2 cellular contexts compared by ENCODE assay signal in the genomic region with DNA sequence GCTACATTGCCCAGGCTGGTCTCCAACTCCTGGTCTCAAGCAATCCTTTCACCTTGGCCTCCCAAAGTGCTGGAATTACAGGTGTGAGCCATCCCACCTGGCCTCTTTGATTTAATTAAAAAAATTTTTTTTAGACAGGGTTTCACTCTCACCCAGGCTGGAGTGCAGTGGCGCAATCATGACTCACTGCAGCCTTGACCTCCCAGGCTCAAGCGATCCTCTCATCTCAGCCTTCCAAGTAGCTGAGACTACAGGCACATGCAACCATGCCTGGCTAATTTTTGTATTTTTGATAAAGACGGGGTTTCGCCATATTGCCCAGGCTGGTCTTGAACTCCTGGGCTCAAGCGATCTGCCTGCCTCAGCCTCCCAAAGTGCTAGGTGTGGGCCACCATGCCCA. TPM values are rescaled to one million over a fixed set of nuclear protein-coding genes. Genes with fewer than 3 reads are reported as not detected.
"Had no signal": no experiment of that assay in that cellular context is flagged by ENCODE, and none has a peak within 500 bp of the region (broad histone marks: within the 10 kb centered on the region; RNA-seq: fewer than 3 reads in every experiment).

No MANE protein-coding gene starts in this region.

RNA-seq across cellular contexts. Expression of a gene that starts 26.2 kb away (rescaled TPM):
- total RNA-seq: osteocyte had no signal

RNA-seq across cellular contexts. Expression of a gene that starts 52.8 kb away (rescaled TPM):
- total RNA-seq: natural killer cell, osteocyte had no signal
